20 cellular contexts compared by ENCODE assay signal in the genomic region with DNA sequence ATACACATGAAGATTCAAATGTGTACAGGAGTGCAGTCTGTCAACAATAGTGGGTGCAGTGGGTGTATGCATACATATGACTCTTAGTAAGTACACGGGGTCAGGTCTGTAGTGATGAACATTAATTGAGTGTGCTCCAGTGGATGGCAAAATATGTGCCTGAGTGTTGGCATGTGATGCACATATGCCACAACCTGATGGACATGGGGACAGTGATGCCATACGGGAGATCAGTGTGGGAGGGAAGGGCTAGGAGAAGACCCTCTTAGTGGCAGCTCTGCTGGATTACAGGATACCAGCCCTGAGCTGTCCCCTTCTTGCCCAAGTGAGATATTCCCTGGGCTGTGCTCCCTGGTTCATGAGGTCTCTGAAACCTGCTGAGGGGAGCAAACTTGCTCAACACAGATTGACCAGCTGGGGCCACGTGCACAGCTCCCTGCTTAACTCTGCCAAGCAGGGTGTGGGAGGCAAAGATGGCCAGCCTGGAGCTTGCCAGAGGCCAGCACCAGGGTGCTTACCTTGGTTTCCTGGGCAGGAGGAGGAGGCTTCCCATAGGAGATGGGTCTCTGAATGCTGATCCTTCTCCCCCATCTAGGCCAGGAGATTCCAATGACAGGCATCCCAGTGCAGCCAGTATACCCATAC. TPM values are rescaled to one million over a fixed set of nuclear protein-coding genes. Genes with fewer than 3 reads are reported as not detected.
DNase-seq lines count a peak whose midpoint lies in the region; ATAC-seq, FAIRE-seq and TF ChIP-seq lines count a peak whose summit lies in the region.
"Had no signal": no experiment of that assay in that cellular context is flagged by ENCODE, and none has a peak within 500 bp of the region (broad histone marks: within the 10 kb centered on the region; RNA-seq: fewer than 3 reads in every experiment).

No MANE protein-coding gene starts in this region.

- no peaks in the 10 kb centered on the region for H3K27me3 ChIP-seq in bronchial epithelial cell (ENCODE audit: control insufficient read depth, insufficient read depth, low read length)
- H3K27me3 ChIP-seq: SJSA1 had no signal

- ATAC-seq in HG03139 (IDR thresholded peaks at IDR 0.05; ENCODE audit: unreplicated experiment) (no peak), HG02938 (IDR thresholded peaks at IDR 0.05; ENCODE audit: unreplicated experiment) (no peak)
- ATAC-seq: PC-3 had no signal

- no peak for TF ChIP-seq POLR2A in GM12891 (IDR thresholded peaks at IDR 0.05; ENCODE audit: low read depth, low read length)

- no peak overlapping the region for H3K27ac Mint-ChIP-seq in neural crest cell (ENCODE audit: unreplicated experiment)
- H3K27ac Mint-ChIP-seq: CD8-positive, alpha-beta memory T cell had no signal

- H3K36me3 Mint-ChIP-seq in neural crest cell (ENCODE audit: low read depth), result no peaks in the 10 kb centered on the region

- peak; percentile 26 for FAIRE-seq in GM12891 (lab: Jason Lieb, UNC)
- peak; percentile 47 for FAIRE-seq in bronchial epithelial cell (lab: Jason Lieb, UNC)
- FAIRE-seq: A204.1, GM12892 had no signal

- peak overlapping the region; percentile 99 for H3K27ac ChIP-seq in substantia nigra (ENCODE audit: low read depth, low read length, poor library complexity, severe bottlenecking)
- H3K27ac ChIP-seq: BLaER1, HL-60, SJSA1 had no signal

- peaks cover 28% of the 10 kb centered on the region for H3K4me1 Mint-ChIP-seq in neural crest cell

- H3K36me3 ChIP-seq in bronchial epithelial cell (ENCODE audit: control insufficient read depth, insufficient read depth, low read length), result no peaks in the 10 kb centered on the region
- H3K36me3 ChIP-seq: BLaER1 had no signal

- H3K4me3 ChIP-seq in bronchial epithelial cell (ENCODE audit: low read depth, low read length), result no peak overlapping the region
- H3K4me3 ChIP-seq: BLaER1, SJSA1 had no signal

- H3K27me3 Mint-ChIP-seq in neural crest cell (ENCODE audit: low read depth), result peaks cover 10% of the 10 kb centered on the region

- TF ChIP-seq CTCF in bronchial epithelial cell (IDR thresholded peaks at IDR 0.05; ENCODE audit: insufficient read depth, low read length, severe bottlenecking), result no peak
- TF ChIP-seq CTCF in neural crest cell (conservative IDR thresholded peaks at IDR 0.05), result no peak

- H3K9me3 Mint-ChIP-seq in neural crest cell, result no peaks in the 10 kb centered on the region
- H3K9me3 Mint-ChIP-seq: CD8-positive, alpha-beta memory T cell had no signal

- H3K4me3 Mint-ChIP-seq in neural crest cell, result peak overlapping the region; percentile 38

- no peak for DNase-seq in GM12891 (ENCODE audit: insufficient read length, low spot score)
- no peak for DNase-seq in bronchial epithelial cell (ENCODE audit: low read depth)
- no peak for DNase-seq in neural crest cell (ENCODE audit: low read depth, low spot score)
- DNase-seq in substantia nigra (lab: John Stamatoyannopoulos, UW), result no peak
- no peak for DNase-seq in NCI-H69 (lab: John Stamatoyannopoulos, UW)
- no peak for DNase-seq in NCI-H446 (lab: John Stamatoyannopoulos, UW)
- DNase-seq: CD8-positive, alpha-beta memory T cell; DMS79 treated with DMSO at 0.1 percent for 48 hours; GDM1; NCI-H187; NCI-H345; NCI-H526 treated with DMSO at 0.1 percent for 48 hours; PC-3 had no signal

TF ChIP-seq in GM12891, 5 proteins besides CTCF, POLR2A, EP300 and RAD21:
- no peak for TF ChIP-seq POU2F2 (IDR thresholded peaks at IDR 0.05; ENCODE audit: low read depth, low read length)
- TF ChIP-seq TAF1 (IDR thresholded peaks at IDR 0.05; ENCODE audit: low read depth, low read length), result no peak
- no peak for TF ChIP-seq SPI1 (IDR thresholded peaks at IDR 0.05; ENCODE audit: low read depth, low read length)
- TF ChIP-seq PAX5 (IDR thresholded peaks at IDR 0.05; ENCODE audit: insufficient read depth, low read length, severe bottlenecking), result no peak
- no peak for TF ChIP-seq POLR2AphosphoS5 (IDR thresholded peaks at IDR 0.05; ENCODE audit: low read depth, low read length)

RNA-seq across cellular contexts. Expression of gene SHISA4, which starts 2.2 kb away (rescaled TPM):
- 0.64 TPM for polyA plus RNA-seq in GM12891 (2012; ENCODE audit: low read depth, missing spikeins)
- 3.2 and 3.9 TPM in 2 replicates for total RNA-seq in bronchial epithelial cell
- total RNA-seq in neural crest cell, result 10.8 and 11.7 TPM in 2 replicates

RNA-seq across cellular contexts. Expression of gene LMOD1, which starts 55.4 kb away (rescaled TPM):
- polyA plus RNA-seq in GM12891 (2012; ENCODE audit: low read depth, missing spikeins), result not detected
- total RNA-seq in bronchial epithelial cell (0.26 TPM in 1 of 2 replicates, not detected in the other), neural crest cell (0.19 and 0.39 TPM in 2 replicates)
- total RNA-seq: CD8-positive, alpha-beta memory T cell had no signal
- polyA plus RNA-seq: CD8-positive, alpha-beta memory T cell had no signal
